Comparison of ENCODE assay signal across 24 cellular contexts in the genomic region with DNA sequence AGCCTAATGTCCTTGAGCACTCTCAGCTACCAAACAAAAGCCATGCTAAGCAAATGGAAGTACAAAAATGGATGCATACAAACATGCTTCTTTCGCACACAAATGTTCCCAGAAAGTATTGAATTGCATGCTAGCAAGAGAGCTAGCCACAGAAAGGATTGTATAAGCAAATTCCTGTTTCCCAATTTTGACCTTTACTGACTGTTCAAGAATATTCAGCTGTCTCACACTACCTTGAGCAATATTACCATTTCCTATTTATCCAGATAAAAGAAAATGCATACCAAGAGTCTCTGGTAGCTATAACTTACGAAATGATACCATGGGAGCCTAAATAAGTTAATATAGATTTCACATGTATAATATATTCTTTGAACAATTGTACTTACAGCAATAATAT.
A peak's percentile ranks its signal among the peaks of the same experiment; 100 is the strongest.
DNase-seq lines count a peak whose midpoint lies in the region; ATAC-seq, FAIRE-seq and TF ChIP-seq lines count a peak whose summit lies in the region.
"Had no signal": no experiment of that assay in that cellular context is flagged by ENCODE, and none has a peak within 500 bp of the region (broad histone marks: within the 10 kb centered on the region; RNA-seq: fewer than 3 reads in every experiment).

No MANE protein-coding gene starts in this region.

- H3K56ac ChIP-seq in IMR-90 (ENCODE audit: extremely low read depth, insufficient read depth, low read length): no peak overlapping the region

- H3K14ac ChIP-seq in IMR-90 (replicated peaks; ENCODE audit: low read depth, low read length): no peak overlapping the region

- H2AK5ac ChIP-seq in IMR-90 (ENCODE audit: low read depth, low read length): no peak overlapping the region

- H2BK15ac ChIP-seq in IMR-90 (ENCODE audit: low read depth, low read length): no peak overlapping the region

- WGBS in IMR-90 (ENCODE audit: extremely low coverage in 2 of 2, insufficient read length in 1 of 2), 2 experiments: no CpG with 5 or more reads among the region's 2 CpGs

- no peak overlapping the region for H2BK120ac ChIP-seq in IMR-90 (ENCODE audit: low read depth, low read length)

- H4K91ac ChIP-seq in IMR-90 (ENCODE audit: insufficient read depth, low read depth, low read length): no peak overlapping the region

- no peak overlapping the region for H3K4ac ChIP-seq in IMR-90 (ENCODE audit: low read depth, low read length)

- H2AFZ ChIP-seq in IMR-90 (replicated peaks; ENCODE audit: low read length, poor library complexity): no peak overlapping the region
- no peak overlapping the region for H2AFZ ChIP-seq in astrocyte (ENCODE audit: low read depth, low read length)
- H2AFZ ChIP-seq: GM23338 had no signal

- peaks cover 8% of the 10 kb centered on the region for H3K4me1 Mint-ChIP-seq in astrocyte (ENCODE audit: low read depth, unreplicated experiment)
- H3K4me1 Mint-ChIP-seq in activated T-helper 2 cell treated with anti-CD3 and anti-CD28 coated beads, Interferon-gamma antibody, Interleukin-2, Interleukin-4, amounts not matched to agents 10 μg/mL and 5 μg/mL and 100 μg/mL, durations not matched to agents 14 hours and 24 hours and 36 hours (ENCODE audit: low read depth): no peaks in the 10 kb centered on the region
- H3K4me1 Mint-ChIP-seq: activated CD4-positive, alpha-beta T cell treated with anti-CD3 and anti-CD28 coated beads for 36 hours; B cell had no signal

- no peak overlapping the region for H2AK9ac ChIP-seq in IMR-90 (replicated peaks; ENCODE audit: low read depth, low read length, poor library complexity)

- H3K27ac Mint-ChIP-seq in astrocyte (ENCODE audit: unreplicated experiment): no peak overlapping the region
- no peak overlapping the region for H3K27ac Mint-ChIP-seq in activated T-helper 2 cell treated with anti-CD3 and anti-CD28 coated beads, Interferon-gamma antibody, Interleukin-2, Interleukin-4, amounts not matched to agents 10 μg/mL and 5 μg/mL and 100 μg/mL, durations not matched to agents 14 hours and 24 hours and 36 hours
- H3K27ac Mint-ChIP-seq: activated CD4-positive, alpha-beta T cell treated with anti-CD3 and anti-CD28 coated beads for 36 hours; activated naive CD8-positive, alpha-beta T cell; B cell; GM23338 had no signal

- peaks cover 2% of the 10 kb centered on the region for H3K4me1 ChIP-seq in IMR-90 (ENCODE audit: control insufficient read depth, insufficient read depth, low read length)
- H3K4me1 ChIP-seq in astrocyte (ENCODE audit: insufficient read depth, low read length): no peaks in the 10 kb centered on the region
- H3K4me1 ChIP-seq: transverse colon had no signal

- H4K20me1 ChIP-seq in IMR-90 (ENCODE audit: insufficient read depth, low read length) (no peaks in the 10 kb centered on the region), astrocyte (ENCODE audit: insufficient read depth, low read length) (no peaks in the 10 kb centered on the region)

- H3K9me1 ChIP-seq in IMR-90 (ENCODE audit: insufficient read depth, low read length): no peaks in the 10 kb centered on the region

- in situ Hi-C loops in IMR-90 (cut with MboI; ENCODE audit: low sequenced_read_pairs): no loop called here

- DNase-seq in IMR-90: peak; percentile 7
- peak; percentile 41 for DNase-seq in astrocyte (ENCODE audit: low read depth)
- DNase-seq in fibroblast of pulmonary artery (ENCODE audit: low read depth): peak; percentile 87
- DNase-seq in renal cortical epithelial cell (ENCODE audit: low read depth): peak; percentile 16
- DNase-seq in activated T-helper 2 cell treated with anti-CD3 and anti-CD28 coated beads, Interferon-gamma antibody, Interleukin-2, Interleukin-4, amounts not matched to agents 10 μg/mL and 5 μg/mL and 100 μg/mL, durations not matched to agents 14 hours and 24 hours and 36 hours (ENCODE audit: low spot score): no peak
- no peak for DNase-seq in NCI-H1417 (lab: John Stamatoyannopoulos, UW)
- DNase-seq in activated T-cell treated with anti-CD3 and anti-CD28 coated beads for 4 hours: no peak
- DNase-seq: activated CD4-positive, alpha-beta T cell treated with anti-CD3 and anti-CD28 coated beads for 36 hours; DND-41; erythroblast; left lung; NCI-H1092; NCI-H2029 treated with DMSO at 0.1 percent for 48 hours; NK-92 treated with Interleukin-12 subunit alpha and Interleukin-12 subunit beta, amount 100 ng/mL, for 24 hours; stimulated activated CD4-positive, alpha-beta T cell treated with anti-CD3 and anti-CD28 coated beads, Interleukin-4, amount 100 ng/mL, for 1 hour; stimulated activated naive CD8-positive, alpha-beta T cell treated with anti-CD3 and anti-CD28 coated beads, Interleukin-15, Interleukin-2, amounts not matched to agents 100 U/mL and 50 U/mL, for 24 hours; transverse colon had no signal

- FAIRE-seq in astrocyte (lab: Jason Lieb, UNC): no peak
- FAIRE-seq: GM19239, TTC549 had no signal

- H3K27ac ChIP-seq in IMR-90 (ENCODE audit: insufficient read depth, low read length) (no peak overlapping the region), astrocyte (ENCODE audit: low read depth, low read length) (no peak overlapping the region)
- H3K27ac ChIP-seq: KMS-11, left lung, transverse colon had no signal

- no peak for TF ChIP-seq RAD21 in IMR-90 (IDR thresholded peaks at IDR 0.05; ENCODE audit: low read length)

- H3K9me3 ChIP-seq in IMR-90 (ENCODE audit: control insufficient read depth, insufficient read depth, low read length): no peaks in the 10 kb centered on the region
- H3K9me3 ChIP-seq in astrocyte (ENCODE audit: insufficient read depth, low read depth, low read length): no peaks in the 10 kb centered on the region
- H3K9me3 ChIP-seq: left lung, transverse colon had no signal

- no peak overlapping the region for H2BK5ac ChIP-seq in IMR-90 (ENCODE audit: low read depth, low read length, poor library complexity, severe bottlenecking)

- no TSS peak for BruUV-seq in IMR-90 (replicated peaks; lab: Mats Ljungman, UMichigan)

- H3K27me3 ChIP-seq in IMR-90 (ENCODE audit: control insufficient read depth, insufficient read depth, low read length) (no peaks in the 10 kb centered on the region), astrocyte (ENCODE audit: insufficient read depth, low read length) (no peaks in the 10 kb centered on the region)
- H3K27me3 ChIP-seq: left lung, transverse colon had no signal

- no peak overlapping the region for H3K23ac ChIP-seq in IMR-90 (ENCODE audit: low read depth, low read length)

- peaks cover 2% of the 10 kb centered on the region for H3K9me3 Mint-ChIP-seq in astrocyte (ENCODE audit: unreplicated experiment)
- H3K9me3 Mint-ChIP-seq in activated T-helper 2 cell treated with anti-CD3 and anti-CD28 coated beads, Interferon-gamma antibody, Interleukin-2, Interleukin-4, amounts not matched to agents 10 μg/mL and 5 μg/mL and 100 μg/mL, durations not matched to agents 14 hours and 24 hours and 36 hours: no peaks in the 10 kb centered on the region
- H3K9me3 Mint-ChIP-seq: GM23338, neural crest cell had no signal

- CTCF ChIA-PET in IMR-90 (lab: Yijun Ruan, JAX): interaction anchor here (0.8 kb wide), 1 partner anchor 171 kb away, joined by 4 read pairs; no protein-coding TSS in a partner anchor

- no peak overlapping the region for H3K4me2 ChIP-seq in IMR-90 (ENCODE audit: low read depth, low read length)
- H3K4me2 ChIP-seq in astrocyte (ENCODE audit: low read length): no peak overlapping the region
- H3K4me2 ChIP-seq: GM23338, KMS-11 had no signal

- no peak overlapping the region for H3K4me3 Mint-ChIP-seq in astrocyte (ENCODE audit: unreplicated experiment)
- H3K4me3 Mint-ChIP-seq in activated T-helper 2 cell treated with anti-CD3 and anti-CD28 coated beads, Interferon-gamma antibody, Interleukin-2, Interleukin-4, amounts not matched to agents 10 μg/mL and 5 μg/mL and 100 μg/mL, durations not matched to agents 14 hours and 24 hours and 36 hours (ENCODE audit: low read depth): no peak overlapping the region
- H3K4me3 Mint-ChIP-seq: activated CD4-positive, alpha-beta T cell treated with anti-CD3 and anti-CD28 coated beads for 36 hours; activated naive CD8-positive, alpha-beta T cell; B cell; GM23338; neural crest cell had no signal

- dilution Hi-C loops in IMR-90 (cut with HindIII; ENCODE audit: low sequenced_read_pairs, unreplicated experiment): no loop called here

- no peaks in the 10 kb centered on the region for H3K79me2 ChIP-seq in astrocyte (ENCODE audit: insufficient read depth, low read length)

- no peak overlapping the region for H4K5ac ChIP-seq in IMR-90 (ENCODE audit: low read depth, low read length)

- no peak overlapping the region for H2BK20ac ChIP-seq in IMR-90 (ENCODE audit: low read depth, low read length)

- intact Hi-C loops in IMR-90 (cut with micrococcal nuclease): no loop called here
- intact Hi-C loops in activated T-helper 2 cell treated with anti-CD3 and anti-CD28 coated beads, Interferon-gamma antibody, Interleukin-2, Interleukin-4, amounts not matched to agents 10 μg/mL and 5 μg/mL and 100 μg/mL, durations not matched to agents 14 hours and 24 hours and 36 hours (cut with micrococcal nuclease): no loop called here

- H3K18ac ChIP-seq in IMR-90 (ENCODE audit: low read depth, low read length): no peak overlapping the region

- H3K79me1 ChIP-seq in IMR-90 (ENCODE audit: low read depth in 1 of 2, low read length in 2 of 2): no peaks in the 10 kb centered on the region

- no peak for ATAC-seq in IMR-90 (ENCODE audit: low read depth)
- ATAC-seq: activated CD4-positive, alpha-beta T cell treated with anti-CD3 and anti-CD28 coated beads for 36 hours; GM23338; left lung; stimulated activated naive CD8-positive, alpha-beta T cell treated with anti-CD3 and anti-CD28 coated beads, Interleukin-15, Interleukin-2, amounts not matched to agents 100 U/mL and 50 U/mL, for 24 hours had no signal

- no peak overlapping the region for H4K8ac ChIP-seq in IMR-90 (ENCODE audit: low read depth in 2 of 2, low read length in 2 of 2)

- H3K4me3 ChIP-seq in IMR-90 (ENCODE audit: insufficient read depth, low read depth, low read length) (no peak overlapping the region), astrocyte (ENCODE audit: insufficient read depth, low read depth, low read length) (no peak overlapping the region), fibroblast of pulmonary artery (replicated peaks; ENCODE audit: low read depth, low read length) (no peak overlapping the region)
- H3K4me3 ChIP-seq: GM23338, left lung, transverse colon had no signal

- H3K27me3 Mint-ChIP-seq in astrocyte (ENCODE audit: low read depth, unreplicated experiment): no peaks in the 10 kb centered on the region
- peaks cover 1% of the 10 kb centered on the region for H3K27me3 Mint-ChIP-seq in activated T-helper 2 cell treated with anti-CD3 and anti-CD28 coated beads, Interferon-gamma antibody, Interleukin-2, Interleukin-4, amounts not matched to agents 10 μg/mL and 5 μg/mL and 100 μg/mL, durations not matched to agents 14 hours and 24 hours and 36 hours (ENCODE audit: low read depth)
- H3K27me3 Mint-ChIP-seq: activated naive CD8-positive, alpha-beta T cell; B cell had no signal

- TF ChIP-seq POLR2A in IMR-90 (IDR thresholded peaks at IDR 0.05; ENCODE audit: low read depth, low read length): no peak

- no peaks in the 10 kb centered on the region for H3K36me3 ChIP-seq in IMR-90 (ENCODE audit: control insufficient read depth, insufficient read depth, low read length)
- H3K36me3 ChIP-seq in astrocyte (ENCODE audit: insufficient read depth, low read length): no peaks in the 10 kb centered on the region
- H3K36me3 ChIP-seq: left lung, transverse colon had no signal

- H3K9ac ChIP-seq in IMR-90 (ENCODE audit: low read depth, low read length): no peak overlapping the region
- H3K9ac ChIP-seq in astrocyte (ENCODE audit: low read length): no peak overlapping the region
- H3K9ac ChIP-seq: KMS-11 had no signal

- no peaks in the 10 kb centered on the region for H3K36me3 Mint-ChIP-seq in astrocyte (ENCODE audit: low read depth, unreplicated experiment)
- H3K36me3 Mint-ChIP-seq in activated T-helper 2 cell treated with anti-CD3 and anti-CD28 coated beads, Interferon-gamma antibody, Interleukin-2, Interleukin-4, amounts not matched to agents 10 μg/mL and 5 μg/mL and 100 μg/mL, durations not matched to agents 14 hours and 24 hours and 36 hours (ENCODE audit: low read depth): no peaks in the 10 kb centered on the region
- H3K36me3 Mint-ChIP-seq: activated naive CD8-positive, alpha-beta T cell had no signal

- POLR2A ChIA-PET in IMR-90 (lab: Charles Lee; ENCODE audit: unreplicated experiment): no interaction called here

- TF ChIP-seq CTCF in IMR-90 (conservative IDR thresholded peaks at IDR 0.05; ENCODE audit: low read depth, low read length): no peak
- no peak for TF ChIP-seq CTCF in astrocyte (IDR thresholded peaks at IDR 0.05; ENCODE audit: insufficient read depth, low read depth, low read length)
- no peak for TF ChIP-seq CTCF in fibroblast of pulmonary artery (IDR thresholded peaks at IDR 0.05; ENCODE audit: low read length, missing control alignments)

Comparison
In these comparisons a context has a peak if more than half of its experiments do, and no peak if none do; other contexts are left out.
1. DNase-seq: peak in IMR-90 (single experiment), astrocyte (single experiment), fibroblast of pulmonary artery (single experiment) and renal cortical epithelial cell (single experiment); none in activated T-helper 2 cell treated with anti-CD3 and anti-CD28 coated beads, Interferon-gamma antibody, Interleukin-2, Interleukin-4, amounts not matched to agents 10 μg/mL and 5 μg/mL and 100 μg/mL, durations not matched to agents 14 hours and 24 hours and 36 hours (single experiment), NCI-H1417 (0 of 3) and activated T-cell treated with anti-CD3 and anti-CD28 coated beads for 4 hours (single experiment).